In genomic region chr2:172555272-172555521, GRCh38 we compare ENCODE assay signal across 8 cellular contexts. TPM values are rescaled to one million over a fixed set of nuclear protein-coding genes. Genes with fewer than 3 reads are reported as not detected.
DNase-seq lines count a peak whose midpoint lies in the region; ATAC-seq and TF ChIP-seq lines count a peak whose summit lies in the region.

No MANE protein-coding gene starts in this region.

- peak overlapping the region; percentile 35 for H3K27ac Mint-ChIP-seq in neural progenitor cell

- H3K9ac ChIP-seq in HUES6 (ENCODE audit: low read length) (peak overlapping the region; percentile 89), neural progenitor cell (no peak overlapping the region)

- H3K79me2 ChIP-seq in neural progenitor cell (ENCODE audit: low read depth), result peaks cover 24% of the 10 kb centered on the region

- H3K27ac ChIP-seq in HUES6 (ENCODE audit: low read depth, low read length) (peak overlapping the region; percentile 86; the same call in 1 of the 2 replicates), coronary artery (peak overlapping the region; percentile 92), neural progenitor cell (no peak overlapping the region)

- peaks cover 34% of the 10 kb centered on the region for H4K20me1 ChIP-seq in neural progenitor cell (ENCODE audit: low read depth)

- ATAC-seq in GM18907 (IDR thresholded peaks at IDR 0.05; ENCODE audit: unreplicated experiment), result peak; percentile 22

- H3K4me3 ChIP-seq in HUES6 (ENCODE audit: low read depth, low read length) (peak overlapping the region; percentile 70), coronary artery (peak overlapping the region; percentile 86), neural progenitor cell (peak overlapping the region; percentile 69)

- peaks cover 7% of the 10 kb centered on the region for H3K36me3 Mint-ChIP-seq in neural progenitor cell

- H3K4me1 ChIP-seq in HUES6 (ENCODE audit: control insufficient read depth, insufficient read depth, low read length) (peaks cover 54% of the 10 kb centered on the region), neural progenitor cell (peaks cover 32% of the 10 kb centered on the region)

- peak overlapping the region; percentile 91 for H3K4me3 Mint-ChIP-seq in neural progenitor cell

- H3K4me2 ChIP-seq in neural progenitor cell, result peak overlapping the region; percentile 94

- H3K27me3 Mint-ChIP-seq in neural progenitor cell (ENCODE audit: insufficient read depth, low read depth), result no peaks in the 10 kb centered on the region

- H3F3A ChIP-seq in neural progenitor cell (ENCODE audit: low read depth), result peaks cover 14% of the 10 kb centered on the region

- H3K9me3 Mint-ChIP-seq in neural progenitor cell, result no peaks in the 10 kb centered on the region

- DNase-seq in coronary artery (ENCODE audit: low spot score), result no peak
- no peak for DNase-seq in neural progenitor cell (ENCODE audit: low spot score)
- DNase-seq in T-helper 9 cell, result no peak
- DNase-seq in SIG-M5 (lab: John Stamatoyannopoulos, UW), result no peak
- DNase-seq in GM19240 (ENCODE audit: insufficient read length, low spot score), result no peak
- no peak for DNase-seq in stimulated activated naive CD4-positive, alpha-beta T cell treated with Interleukin-2 at 50 U/mL for 16 hours (lab: John Stamatoyannopoulos, UW)

- peaks cover 15% of the 10 kb centered on the region for H3K36me3 ChIP-seq in HUES6 (ENCODE audit: control insufficient read depth, insufficient read depth, low read length)
- H3K36me3 ChIP-seq in neural progenitor cell, result no peaks in the 10 kb centered on the region

- peak overlapping the region; percentile 90 for H2AFZ ChIP-seq in neural progenitor cell (replicated peaks)

- H3K9me3 ChIP-seq in HUES6 (ENCODE audit: control insufficient read depth, insufficient read depth, low read depth, low read length) (no peaks in the 10 kb centered on the region), neural progenitor cell (ENCODE audit: low read depth) (no peaks in the 10 kb centered on the region)

- TF ChIP-seq CTCF in coronary artery (IDR thresholded peaks at IDR 0.05), result no peak
- no peak for TF ChIP-seq CTCF in neural progenitor cell (IDR thresholded peaks at IDR 0.05)

- H3K4me1 Mint-ChIP-seq in neural progenitor cell, result peaks cover 36% of the 10 kb centered on the region

- H3K27me3 ChIP-seq in HUES6 (ENCODE audit: control insufficient read depth, insufficient read depth, low read length) (no peaks in the 10 kb centered on the region), neural progenitor cell (peaks cover 23% of the 10 kb centered on the region)

RNA-seq across cellular contexts. Expression of gene PDK1, which starts 0.7 kb away (rescaled TPM):
- 65.2 and 66.5 TPM in 2 replicates for total RNA-seq in neural progenitor cell (ENCODE audit: low replicate concordance)
